ENCODE assay signal across 8 cellular contexts in the genomic region with DNA sequence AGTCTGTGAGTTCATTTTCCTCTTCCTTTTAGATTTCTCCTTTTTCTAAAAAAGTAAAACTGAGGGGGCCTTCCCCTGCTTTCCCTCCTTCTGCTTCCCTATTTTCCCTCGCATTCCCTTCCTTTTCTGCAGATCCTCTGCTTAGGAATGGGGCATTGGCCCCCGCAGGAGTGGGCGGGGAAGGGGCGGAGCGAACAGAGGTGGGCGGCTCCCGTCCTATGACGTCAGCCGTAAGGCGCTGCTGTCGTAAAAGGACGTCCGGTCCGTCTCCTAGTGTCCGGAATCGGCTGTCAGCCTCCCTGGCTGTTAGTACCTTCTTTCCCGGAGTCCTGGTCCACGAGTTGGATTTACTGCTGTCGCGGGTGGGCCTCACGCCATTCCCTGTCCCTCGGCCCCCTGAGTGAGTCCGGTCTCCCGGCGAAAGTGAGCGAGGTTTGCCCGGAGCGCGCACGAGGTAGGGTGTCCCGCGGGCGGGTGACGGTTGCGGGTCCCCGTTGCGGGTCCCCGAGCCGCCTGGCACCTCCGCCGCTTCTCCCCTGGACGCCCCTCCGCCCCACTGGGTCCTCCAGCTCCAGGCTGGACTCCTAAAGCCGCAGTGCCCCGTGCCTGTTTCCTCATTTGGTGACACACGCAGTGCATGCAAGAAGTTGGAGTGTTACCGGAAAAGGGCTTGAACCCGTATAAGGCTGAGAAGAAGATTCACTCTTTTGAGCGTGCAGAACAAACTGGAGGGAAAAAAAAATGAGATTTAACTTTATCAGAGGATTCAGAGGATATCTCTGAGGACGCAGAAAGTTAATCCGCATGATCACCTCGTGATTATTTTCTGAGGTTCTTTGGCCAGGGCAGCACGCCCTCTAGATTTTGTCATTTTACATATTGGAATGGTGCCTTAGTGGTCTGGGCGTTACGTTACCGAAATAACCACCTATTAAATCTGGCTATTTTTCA. TPM values are rescaled to one million over a fixed set of nuclear protein-coding genes. Genes with fewer than 3 reads are reported as not detected.
DNase-seq lines count a peak whose midpoint lies in the region; ATAC-seq and TF ChIP-seq lines count a peak whose summit lies in the region.

Gene ZNF330, plus strand, starts transcription at position 241 of the 951 bp plus-strand sequence. CDS start 1,477 bp downstream, outside the sequence.

- H3K36me3 ChIP-seq in CD4-positive, CD25-positive, alpha-beta regulatory T cell (ENCODE audit: control insufficient read depth, insufficient read depth, low read length): peaks cover 12% of the 10 kb centered on the region

- H3K9me3 Mint-ChIP-seq in CD4-positive, CD25-positive, alpha-beta regulatory T cell: no peaks in the 10 kb centered on the region
- no peaks in the 10 kb centered on the region for H3K9me3 Mint-ChIP-seq in activated CD8-positive, alpha-beta T cell treated with anti-CD3 and anti-CD28 coated beads for 36 hours

- peaks cover 8% of the 10 kb centered on the region for H3K27me3 ChIP-seq in CD4-positive, CD25-positive, alpha-beta regulatory T cell (ENCODE audit: control insufficient read depth, insufficient read depth, low read length)

- H3K36me3 Mint-ChIP-seq in CD4-positive, CD25-positive, alpha-beta regulatory T cell: peaks cover 22% of the 10 kb centered on the region
- H3K36me3 Mint-ChIP-seq in activated CD8-positive, alpha-beta T cell treated with anti-CD3 and anti-CD28 coated beads for 36 hours (ENCODE audit: low read depth): peaks cover 30% of the 10 kb centered on the region

- H3K4me1 ChIP-seq in CD4-positive, CD25-positive, alpha-beta regulatory T cell (ENCODE audit: control insufficient read depth, insufficient read depth, low read length, poor library complexity, severe bottlenecking): peaks cover 10% of the 10 kb centered on the region

- peak; percentile 15 for TF ChIP-seq CTCF in activated CD8-positive, alpha-beta T cell treated with anti-CD3 and anti-CD28 coated beads for 36 hours (IDR thresholded peaks at IDR 0.05)
- no peak for TF ChIP-seq CTCF in lower leg skin (IDR thresholded peaks at IDR 0.05)

- POLR2A ChIA-PET in activated CD8-positive, alpha-beta T cell treated with anti-CD3 and anti-CD28 coated beads for 36 hours (lab: Charles Lee): no interaction called here

- peaks cover 31 to 56% (median 43%) of the 10 kb centered on the region in 4 donors for H3K4me1 Mint-ChIP-seq in CD4-positive, CD25-positive, alpha-beta regulatory T cell
- peaks cover 35% of the 10 kb centered on the region for H3K4me1 Mint-ChIP-seq in activated CD8-positive, alpha-beta T cell treated with anti-CD3 and anti-CD28 coated beads for 36 hours (ENCODE audit: low read depth)

- H3K27ac ChIP-seq in CD4-positive, CD25-positive, alpha-beta regulatory T cell (ENCODE audit: insufficient read depth, low read length, poor library complexity, severe bottlenecking): peak within 1 kb of the TSS; percentile 87

- TF ChIP-seq POLR2A in lower leg skin (IDR thresholded peaks at IDR 0.05): peak in 1 of 2 donors; percentile 75

- peaks cover 23% of the 10 kb centered on the region for H3K27me3 Mint-ChIP-seq in CD4-positive, CD25-positive, alpha-beta regulatory T cell
- H3K27me3 Mint-ChIP-seq in activated CD8-positive, alpha-beta T cell treated with anti-CD3 and anti-CD28 coated beads for 36 hours: peaks cover 6% of the 10 kb centered on the region

- intact Hi-C loops in activated CD8-positive, alpha-beta T cell treated with anti-CD3 and anti-CD28 coated beads for 36 hours (cut with micrococcal nuclease): no loop called here
- intact Hi-C loops in lower leg skin (cut with DNase I; ENCODE audit: low total_unique reads): no loop called here

- peak within 1 kb of the TSS; percentile 95 to 97 (median 96) for H3K27ac Mint-ChIP-seq in CD4-positive, CD25-positive, alpha-beta regulatory T cell
- H3K27ac Mint-ChIP-seq in activated CD8-positive, alpha-beta T cell treated with anti-CD3 and anti-CD28 coated beads for 36 hours: peak within 1 kb of the TSS; percentile 94

- H3K9me3 ChIP-seq in CD4-positive, CD25-positive, alpha-beta regulatory T cell (ENCODE audit: control insufficient read depth in 2 of 2, low read length in 2 of 2): no peaks in the 10 kb centered on the region

- ATAC-seq in CD4-positive, CD25-positive, alpha-beta regulatory T cell (ENCODE audit: low read depth in 2 of 2): peak; percentile 85 to 90
- peak; percentile 87 for ATAC-seq in HG03460 (IDR thresholded peaks at IDR 0.05; ENCODE audit: unreplicated experiment)
- peak; percentile 91 for ATAC-seq in activated CD8-positive, alpha-beta T cell treated with anti-CD3 and anti-CD28 coated beads for 36 hours

- CTCF ChIA-PET in activated CD8-positive, alpha-beta T cell treated with anti-CD3 and anti-CD28 coated beads for 36 hours (lab: Charles Lee): no interaction called here

- DNase-seq in CD4-positive, CD25-positive, alpha-beta regulatory T cell: peak; percentile 76 to 87 (median 84)
- DNase-seq in GM19240 (ENCODE audit: insufficient read length, low spot score) (peak; percentile 51), NCI-H774 (lab: John Stamatoyannopoulos, UW) (peak; percentile 36), ecto neural progenitor cell (ENCODE audit: low spot score) (peak; percentile 94), lower leg skin (ENCODE audit: low spot score in 2 of 2) (peak; percentile 86 to 98)
- DNase-seq in activated CD8-positive, alpha-beta T cell treated with anti-CD3 and anti-CD28 coated beads for 36 hours: peak; percentile 89
- peak; percentile 80 to 91 for DNase-seq in stimulated activated CD4-positive, alpha-beta T cell treated with anti-CD3 and anti-CD28 coated beads, Interleukin-4, amount 100 ng/mL, for 48 hours (ENCODE audit: low read depth in 2 of 2)

- WGBS in lower leg skin, 2 donors: 0% methylated on average over 41 to 55 of the region's 56 CpGs

- H3K4me3 ChIP-seq in CD4-positive, CD25-positive, alpha-beta regulatory T cell (ENCODE audit: low read depth, low read length): peak within 1 kb of the TSS; percentile 99
- peak within 1 kb of the TSS; percentile 97 for H3K4me3 ChIP-seq in lower leg skin (ENCODE audit: low read depth, poor library complexity, severe bottlenecking)

- H3K4me3 Mint-ChIP-seq in CD4-positive, CD25-positive, alpha-beta regulatory T cell: peak within 1 kb of the TSS; percentile 93 to 98 (median 96)
- H3K4me3 Mint-ChIP-seq in activated CD8-positive, alpha-beta T cell treated with anti-CD3 and anti-CD28 coated beads for 36 hours: peak within 1 kb of the TSS; percentile 80

RNA-seq across cellular contexts. Expression of gene ZNF330, which starts in this region (rescaled TPM):
- total RNA-seq in CD4-positive, CD25-positive, alpha-beta regulatory T cell: 35.9 TPM
- 10 to 100 TPM; 24.3 to 43.3 (median 36.3) TPM for polyA plus RNA-seq in CD4-positive, CD25-positive, alpha-beta regulatory T cell
- total RNA-seq in activated CD8-positive, alpha-beta T cell treated with anti-CD3 and anti-CD28 coated beads for 36 hours: 10 to 100 TPM; 65.1 to 81.9 TPM
- 10 to 100 TPM; 13.4 to 23.0 (median 19.4) TPM for total RNA-seq in lower leg skin

Comparison
In these comparisons a context has a peak if more than half of its experiments do, and no peak if none do; other contexts are left out.
1. Peak in every context shown above with its lines: DNase-seq, ATAC-seq, H3K4me3 ChIP-seq and H3K27ac ChIP-seq.
2. DNase-seq: peak in every context shown above with its lines; median percentile 94 in ecto neural progenitor cell; 92 in lower leg skin; 89 in activated CD8-positive, alpha-beta T cell treated with anti-CD3 and anti-CD28 coated beads for 36 hours; 86 in stimulated activated CD4-positive, alpha-beta T cell treated with anti-CD3 and anti-CD28 coated beads, Interleukin-4, amount 100 ng/mL, for 48 hours; 84 in CD4-positive, CD25-positive, alpha-beta regulatory T cell; 51 in GM19240; 36 in NCI-H774.